In genomic region chr19:34359140-34359953, GRCh38 we compare ENCODE assay signal across 8 cellular contexts. TPM values are rescaled to one million over a fixed set of nuclear protein-coding genes. Genes with fewer than 3 reads are reported as not detected.
A peak's percentile ranks its signal among the peaks of the same experiment; 100 is the strongest.
DNase-seq lines count a peak whose midpoint lies in the region; ATAC-seq and TF ChIP-seq lines count a peak whose summit lies in the region.

No MANE protein-coding gene starts in this region.

- no peaks in the 10 kb centered on the region for H3K9me3 Mint-ChIP-seq in WTC11

- CTCF ChIA-PET in WTC11 (lab: Charles Lee) = interaction anchor here (1.0 to 1.1 kb wide), 6 partner anchors 10 to 564 kb away, joined by 3 to 6 read pairs (median 4); no protein-coding TSS in a partner anchor

- H3K4me1 Mint-ChIP-seq in WTC11 = peaks cover 38% of the 10 kb centered on the region

- H3K36me3 Mint-ChIP-seq in WTC11 = peaks cover 4% of the 10 kb centered on the region

- DNase-seq in AG09319 (ENCODE audit: extremely low read depth, low read depth) = peak; percentile 92
- DNase-seq in NCI-H2227 (lab: John Stamatoyannopoulos, UW; ENCODE audit: unreplicated experiment) = peak; percentile 100
- peak; percentile 93 for DNase-seq in WTC11 (ENCODE audit: low spot score)
- peak in 60 of 61 donors; percentile 44 to 97 (median 88) for DNase-seq in caudate nucleus (lab: John Stamatoyannopoulos, UW)
- peak; percentile 99 for DNase-seq in iris pigment epithelial cell (ENCODE audit: low read depth)
- DNase-seq in stimulated activated CD4-positive, alpha-beta T cell treated with anti-CD3 and anti-CD28 coated beads, Interleukin-12 subunit alpha, Interleukin-12 subunit beta, amount 100 ng/mL, for 4 hours = peak; percentile 97

- peak overlapping the region; percentile 66 for H3K4me3 Mint-ChIP-seq in WTC11

- TF ChIP-seq CTCF in AG09319 (IDR thresholded peaks at IDR 0.05; ENCODE audit: low read depth, low read length) (peak; percentile 57), WTC11 (IDR thresholded peaks at IDR 0.05) (no peak)

- H3K27ac ChIP-seq in caudate nucleus (ENCODE audit: low read depth, low read length) = peak overlapping the region; percentile 94

- ATAC-seq in HG03175 (IDR thresholded peaks at IDR 0.05; ENCODE audit: unreplicated experiment) = peak; percentile 90
- peak; percentile 89 for ATAC-seq in WTC11

- in situ Hi-C loops in GM18951 (cut with MboI; ENCODE audit: low sequenced_read_pairs, unreplicated experiment) = no loop called here

- H3K27ac Mint-ChIP-seq in WTC11 = peak overlapping the region; percentile 92

- POLR2A ChIA-PET in WTC11 (lab: Charles Lee) = interaction anchor here (0.8 to 0.9 kb wide), 2 partner anchors 9 to 69 kb away, joined by 3 read pairs; partner anchors contain the start of gene UBA2

- H3K27me3 Mint-ChIP-seq in WTC11 (ENCODE audit: low read depth) = no peaks in the 10 kb centered on the region

- peak; percentile 81 for TF ChIP-seq POLR2A in GM18951 (IDR thresholded peaks at IDR 0.05; ENCODE audit: extremely low read depth, insufficient read depth, insufficient read length)

TF ChIP-seq in WTC11, 78 proteins besides CTCF, POLR2A, EP300 and RAD21 (continues in another document):
- TF ChIP-seq GRHL2 (CRISPR knock-in tag; IDR thresholded peaks at IDR 0.05; ENCODE audit: insufficient replicate concordance, severe bottlenecking) = no peak
- TF ChIP-seq ZNF281 (CRISPR knock-in tag; IDR thresholded peaks at IDR 0.05) = no peak
- TF ChIP-seq MXD4 (CRISPR knock-in tag; IDR thresholded peaks at IDR 0.05; ENCODE audit: borderline replicate concordance) = no peak
- TF ChIP-seq ELF4 (CRISPR knock-in tag; IDR thresholded peaks at IDR 0.05; ENCODE audit: low read depth) = no peak
- TF ChIP-seq CBFB (CRISPR knock-in tag; IDR thresholded peaks at IDR 0.05; ENCODE audit: low read depth) = no peak
- TF ChIP-seq ZBTB43 (CRISPR knock-in tag; IDR thresholded peaks at IDR 0.05) = no peak
- no peak for TF ChIP-seq ZBTB21 (CRISPR knock-in tag; IDR thresholded peaks at IDR 0.05; ENCODE audit: borderline replicate concordance)
- peak; percentile 83; the same call in 1 of the 2 replicates for TF ChIP-seq ARID4B (CRISPR knock-in tag; IDR thresholded peaks at IDR 0.05; ENCODE audit: borderline replicate concordance)
- TF ChIP-seq ZNF317 (CRISPR knock-in tag; IDR thresholded peaks at IDR 0.05; ENCODE audit: borderline replicate concordance, low read depth) = no peak
- TF ChIP-seq TEAD4 (CRISPR knock-in tag; IDR thresholded peaks at IDR 0.05) = no peak
- no peak for TF ChIP-seq ZNF671 (CRISPR knock-in tag; IDR thresholded peaks at IDR 0.05)
- no peak for TF ChIP-seq ZNF219 (CRISPR knock-in tag; IDR thresholded peaks at IDR 0.05; ENCODE audit: borderline replicate concordance)
- TF ChIP-seq CREM (CRISPR knock-in tag; IDR thresholded peaks at IDR 0.05) = no peak
- no peak for TF ChIP-seq ZNF425 (CRISPR knock-in tag; conservative IDR thresholded peaks at IDR 0.05)
- no peak for TF ChIP-seq PREB (CRISPR knock-in tag; IDR thresholded peaks at IDR 0.05; ENCODE audit: borderline replicate concordance)

RNA-seq across cellular contexts. Expression of gene GPI, which starts 5.6 kb away (rescaled TPM):
- 389 to 452 TPM (median 446 TPM) in 3 replicates for total RNA-seq in WTC11 (2021)

RNA-seq across cellular contexts. Expression of gene PDCD2L, which starts 44.9 kb away (rescaled TPM):
- 38.0 to 43.4 TPM (median 41.2 TPM) in 3 replicates for total RNA-seq in WTC11 (2021)

Comparison
In these comparisons a context has a peak if more than half of its experiments do, and no peak if none do; other contexts are left out.
1. Peak in every context shown above with its lines: DNase-seq, ATAC-seq and H3K27ac ChIP-seq.